8 cellular contexts compared by ENCODE assay signal in the genomic region with DNA sequence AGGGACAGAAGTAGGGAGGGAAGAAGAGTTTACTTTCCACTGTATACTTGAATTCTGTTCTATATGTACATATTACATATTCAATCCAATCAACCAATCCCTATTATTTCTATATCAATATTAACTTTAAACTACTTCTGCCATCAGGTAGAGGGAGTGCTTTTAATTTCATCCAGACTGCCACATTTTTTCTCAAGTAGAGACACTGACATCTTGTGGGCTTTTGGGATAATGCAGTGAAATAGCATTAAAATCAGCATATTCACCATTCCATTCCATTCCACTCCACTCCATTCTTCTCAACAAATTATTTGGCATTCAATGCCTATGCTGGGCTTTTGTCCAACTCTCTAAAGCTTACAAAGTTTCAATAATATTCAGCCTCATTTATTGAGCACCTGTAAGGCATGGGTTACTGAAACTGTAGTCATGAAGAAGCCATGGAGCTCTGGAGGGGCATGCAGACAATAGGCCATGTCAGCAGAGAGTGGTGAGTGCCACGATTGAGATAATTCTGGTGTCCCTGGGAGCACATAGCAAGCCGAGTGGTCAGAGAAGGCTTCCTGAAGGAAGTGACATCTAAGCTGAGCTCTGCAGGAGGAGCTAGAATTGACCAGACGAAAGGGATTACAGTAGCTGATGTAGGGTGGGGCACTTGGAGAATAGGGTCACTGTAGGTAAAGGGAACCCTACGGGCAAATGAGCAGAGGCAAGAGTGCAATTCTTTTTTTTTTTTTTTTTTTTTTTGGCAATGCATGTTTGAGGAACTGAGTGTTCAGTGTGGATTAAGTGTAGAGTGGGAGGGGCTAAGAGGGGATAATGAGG. TPM values are rescaled to one million over a fixed set of nuclear protein-coding genes. Genes with fewer than 3 reads are reported as not detected.
DNase-seq lines count a peak whose midpoint lies in the region; ATAC-seq and TF ChIP-seq lines count a peak whose summit lies in the region.

No MANE protein-coding gene starts in this region.

- H3K4me3 ChIP-seq in upper lobe of right lung, result no peak overlapping the region

- H3K4me1 Mint-ChIP-seq in Calu3 (ENCODE audit: low read depth, unreplicated experiment) (no peaks in the 10 kb centered on the region), HFFc6 (ENCODE audit: low read depth) (no peaks in the 10 kb centered on the region)

- H3K4me1 ChIP-seq in upper lobe of right lung, result peaks cover 4% of the 10 kb centered on the region

- H3K36me3 ChIP-seq in upper lobe of right lung, result no peaks in the 10 kb centered on the region

- no peak overlapping the region for H3K27ac Mint-ChIP-seq in Calu3 (ENCODE audit: unreplicated experiment)
- no peak overlapping the region for H3K27ac Mint-ChIP-seq in HFFc6

- in situ Hi-C loops in T47D (cut with HindIII; ENCODE audit: low pct_unique_long_range_greater_than_20kb, low sequenced_read_pairs), result no loop called here

- DNase-seq in Calu3 (peak; percentile 26), HFFc6 (peak; percentile 78), NCI-H82 (lab: John Stamatoyannopoulos, UW) (peak; percentile 65), T47D (ENCODE audit: low read depth in 1 of 2, low spot score in 1 of 2) (peak; percentile 57 to 81), kidney tubule cell (ENCODE audit: low spot score) (peak; percentile 66), upper lobe of right lung (no peak)
- DNase-seq in stimulated activated naive CD4-positive, alpha-beta T cell treated with Interleukin-2 at 50 U/mL for 16 hours (lab: John Stamatoyannopoulos, UW), result no peak

- H3K36me3 Mint-ChIP-seq in Calu3 (ENCODE audit: insufficient read depth, unreplicated experiment) (no peaks in the 10 kb centered on the region), HFFc6 (ENCODE audit: low read depth) (no peaks in the 10 kb centered on the region)

- ATAC-seq in upper lobe of right lung (peak; percentile 81), GM18907 (IDR thresholded peaks at IDR 0.05; ENCODE audit: unreplicated experiment) (no peak)

- H3K4me3 Mint-ChIP-seq in Calu3 (ENCODE audit: low read depth, unreplicated experiment), result no peak overlapping the region
- no peak overlapping the region for H3K4me3 Mint-ChIP-seq in HFFc6

- TF ChIP-seq CTCF in Calu3 (IDR thresholded peaks at IDR 0.05; ENCODE audit: unreplicated experiment) (peak; percentile 61), HFFc6 (IDR thresholded peaks at IDR 0.05) (peak; percentile 86), upper lobe of right lung (IDR thresholded peaks at IDR 0.05) (peak; percentile 72)

- H3K27me3 ChIP-seq in upper lobe of right lung, result no peaks in the 10 kb centered on the region

- no peaks in the 10 kb centered on the region for H3K9me3 Mint-ChIP-seq in Calu3 (ENCODE audit: low read depth, unreplicated experiment)
- H3K9me3 Mint-ChIP-seq in HFFc6, result no peaks in the 10 kb centered on the region

- intact Hi-C loops in Calu3 (cut with micrococcal nuclease; ENCODE audit: unreplicated experiment) (no loop called here), upper lobe of right lung (cut with DNase I) (no loop called here)

- H3K27me3 Mint-ChIP-seq in Calu3 (ENCODE audit: unreplicated experiment) (peaks cover 36% of the 10 kb centered on the region), HFFc6 (ENCODE audit: insufficient read depth) (peaks cover 19% of the 10 kb centered on the region)

- no peak overlapping the region for H3K27ac ChIP-seq in upper lobe of right lung

- no TSS peak for BruUV-seq in Calu3 (replicated peaks; lab: Mats Ljungman, UMichigan)

- no peaks in the 10 kb centered on the region for H3K9me3 ChIP-seq in upper lobe of right lung

- CTCF ChIA-PET in Calu3 (lab: Charles Lee), result interaction anchor here (0.6 to 1.2 kb wide), 6 partner anchors 10 to 808 kb away, joined by 3 to 6 read pairs (median 4); a partner anchor contains a TSS

RNA-seq across cellular contexts. Expression of a gene that starts 12.8 kb away (rescaled TPM):
- 24.7 and 24.8 TPM in 2 replicates for total RNA-seq in Calu3 (2022)
- 10 to 100 TPM; 25.7 to 31.1 (median 27.1) TPM for total RNA-seq in HFFc6 (2021; fragmentation: NEBNext Ultra II Directional; extraction: Animal tissue kit (Norgen Biotek cat#: 25700))
- total RNA-seq in upper lobe of right lung, result 25.7 TPM

Comparison
In these comparisons a context has a peak if more than half of its experiments do, and no peak if none do; other contexts are left out.
1. DNase-seq: peak in Calu3 (single experiment), HFFc6 (single experiment), NCI-H82 (single experiment), T47D (2 of 2) and kidney tubule cell (single experiment); none in upper lobe of right lung (single experiment) and stimulated activated naive CD4-positive, alpha-beta T cell treated with Interleukin-2 at 50 U/mL for 16 hours (single experiment).
2. Peak in every context shown above with its lines, with median percentiles within 50 percentile points of each other: CTCF ChIP-seq.